17 cellular contexts compared by ENCODE assay signal in genomic region chr11:36459046-36459445, GRCh38. TPM values are rescaled to one million over a fixed set of nuclear protein-coding genes. Genes with fewer than 3 reads are reported as not detected.
DNase-seq lines count a peak whose midpoint lies in the region; ATAC-seq, FAIRE-seq and TF ChIP-seq lines count a peak whose summit lies in the region.
"Had no signal": no experiment of that assay in that cellular context is flagged by ENCODE, and none has a peak within 500 bp of the region (broad histone marks: within the 10 kb centered on the region; RNA-seq: fewer than 3 reads in every experiment).

No MANE protein-coding gene starts in this region.

- peaks cover 23 to 65% (median 32%) of the 10 kb centered on the region in 3 donors for H3K36me3 Mint-ChIP-seq in immature natural killer cell
- peaks cover 28% of the 10 kb centered on the region for H3K36me3 Mint-ChIP-seq in natural killer cell treated with Interleukin-12 subunit alpha and Interleukin-12 subunit beta and Interleukin-15 and Interleukin-18, amount 100 ng/mL, for 72 hours
- peaks cover 3% of the 10 kb centered on the region for H3K36me3 Mint-ChIP-seq in type B pancreatic cell

- H3K27me3 Mint-ChIP-seq in immature natural killer cell (ENCODE audit: low read depth in 3 of 3) (peaks cover 2 to 13% (median 3%) of the 10 kb centered on the region in 3 donors), type B pancreatic cell (peaks cover 4% of the 10 kb centered on the region)
- no peaks in the 10 kb centered on the region for H3K27me3 Mint-ChIP-seq in natural killer cell treated with Interleukin-12 subunit alpha and Interleukin-12 subunit beta and Interleukin-15 and Interleukin-18, amount 100 ng/mL, for 72 hours
- H3K27me3 Mint-ChIP-seq: B cell had no signal

- H3K27me3 ChIP-seq in bronchial epithelial cell (ENCODE audit: control insufficient read depth, insufficient read depth, low read length) = no peaks in the 10 kb centered on the region

- DNase-seq in bronchial epithelial cell (ENCODE audit: low read depth) (no peak), immature natural killer cell (no peak), type B pancreatic cell (ENCODE audit: extremely low spot score, unreplicated experiment) (peak; percentile 29), KBM-7 (no peak), GM19239 (ENCODE audit: insufficient read length, low spot score) (no peak)
- peak; percentile 42 for DNase-seq in natural killer cell treated with Interleukin-12 subunit alpha and Interleukin-12 subunit beta and Interleukin-15 and Interleukin-18, amount 100 ng/mL, for 72 hours (ENCODE audit: low spot score)
- DNase-seq: Caco-2; CD8-positive, alpha-beta memory T cell; DND-41; GDM1; GOT3 had no signal

- in situ Hi-C loops in KBM-7 (cut with MboI; ENCODE audit: low pct_unique_long_range_greater_than_20kb, low sequenced_read_pairs) = no loop called here

- H3K4me3 Mint-ChIP-seq in immature natural killer cell = peak overlapping the region in 1 of 5 donors; percentile 33
- H3K4me3 Mint-ChIP-seq in natural killer cell treated with Interleukin-12 subunit alpha and Interleukin-12 subunit beta and Interleukin-15 and Interleukin-18, amount 100 ng/mL, for 72 hours = no peak overlapping the region
- no peak overlapping the region for H3K4me3 Mint-ChIP-seq in type B pancreatic cell
- H3K4me3 Mint-ChIP-seq: B cell; CD14-positive monocyte; CD8-positive, alpha-beta memory T cell had no signal

- H3K4me1 Mint-ChIP-seq in immature natural killer cell = peaks cover 68 to 89% of the 10 kb centered on the region in 2 donors
- peaks cover 52 to 72% of the 10 kb centered on the region in 2 donors for H3K4me1 Mint-ChIP-seq in natural killer cell treated with Interleukin-12 subunit alpha and Interleukin-12 subunit beta and Interleukin-15 and Interleukin-18, amount 100 ng/mL, for 72 hours (ENCODE audit: low read depth in 2 of 2)
- peaks cover 13% of the 10 kb centered on the region for H3K4me1 Mint-ChIP-seq in type B pancreatic cell (ENCODE audit: unreplicated experiment)
- H3K4me1 Mint-ChIP-seq: B cell had no signal

- ATAC-seq in natural killer cell treated with Interleukin-12 subunit alpha and Interleukin-12 subunit beta and Interleukin-15 and Interleukin-18, amount 100 ng/mL, for 72 hours = no peak
- ATAC-seq in HG02884 (IDR thresholded peaks at IDR 0.05; ENCODE audit: unreplicated experiment) = no peak

- TF ChIP-seq CTCF in bronchial epithelial cell (IDR thresholded peaks at IDR 0.05; ENCODE audit: insufficient read depth, low read length, severe bottlenecking) = no peak
- TF ChIP-seq CTCF in type B pancreatic cell (conservative IDR thresholded peaks at IDR 0.05) = no peak

- FAIRE-seq in bronchial epithelial cell (lab: Jason Lieb, UNC) (peak; percentile 18), GM19239 (lab: Jason Lieb, UNC) (no peak)
- FAIRE-seq: A204.1, GM12892 had no signal

- H3K36me3 ChIP-seq in bronchial epithelial cell (ENCODE audit: control insufficient read depth, insufficient read depth, low read length) = no peaks in the 10 kb centered on the region
- H3K36me3 ChIP-seq: HAP-1 had no signal

- no peak overlapping the region for H3K4me3 ChIP-seq in bronchial epithelial cell (ENCODE audit: low read depth, low read length)
- H3K4me3 ChIP-seq: HAP-1 had no signal

- H3K27ac Mint-ChIP-seq in immature natural killer cell (peak overlapping the region; percentile 73 to 93 (median 85)), type B pancreatic cell (no peak overlapping the region)
- peak overlapping the region; percentile 57 to 73 for H3K27ac Mint-ChIP-seq in natural killer cell treated with Interleukin-12 subunit alpha and Interleukin-12 subunit beta and Interleukin-15 and Interleukin-18, amount 100 ng/mL, for 72 hours
- H3K27ac Mint-ChIP-seq: B cell, CD14-positive monocyte had no signal

- H3K9me3 Mint-ChIP-seq in immature natural killer cell (no peaks in the 10 kb centered on the region), type B pancreatic cell (no peaks in the 10 kb centered on the region)
- H3K9me3 Mint-ChIP-seq in natural killer cell treated with Interleukin-12 subunit alpha and Interleukin-12 subunit beta and Interleukin-15 and Interleukin-18, amount 100 ng/mL, for 72 hours = no peaks in the 10 kb centered on the region
- H3K9me3 Mint-ChIP-seq: CD8-positive, alpha-beta memory T cell had no signal

RNA-seq across cellular contexts. Expression of gene TRAF6, which starts 51.0 kb away (rescaled TPM):
- 6.1 and 6.9 TPM in 2 replicates for total RNA-seq in bronchial epithelial cell
- 10 to 100 TPM; 11.3 to 20.0 (median 13.1) TPM for polyA plus RNA-seq in immature natural killer cell
- 10 to 100 TPM; 15.3 to 25.3 TPM for total RNA-seq in natural killer cell treated with Interleukin-12 subunit alpha and Interleukin-12 subunit beta and Interleukin-15 and Interleukin-18, amount 100 ng/mL, for 72 hours
- total RNA-seq in type B pancreatic cell (ENCODE audit: low replicate concordance) = 15.0 and 18.2 TPM in 2 replicates

Comparison
In these comparisons a context has a peak if more than half of its experiments do, and no peak if none do; other contexts are left out.
1. DNase-seq: peak in natural killer cell treated with Interleukin-12 subunit alpha and Interleukin-12 subunit beta and Interleukin-15 and Interleukin-18, amount 100 ng/mL, for 72 hours (single experiment) and type B pancreatic cell (single experiment); none in bronchial epithelial cell (single experiment), immature natural killer cell (0 of 3), KBM-7 (single experiment) and GM19239 (single experiment).